21 cellular contexts compared by ENCODE assay signal in genomic region chr1:67746299-67746698, GRCh38.
DNase-seq lines count a peak whose midpoint lies in the region; ATAC-seq and TF ChIP-seq lines count a peak whose summit lies in the region.
"Had no signal": no experiment of that assay in that cellular context is flagged by ENCODE, and none has a peak within 500 bp of the region (broad histone marks: within the 10 kb centered on the region; RNA-seq: fewer than 3 reads in every experiment).

No MANE protein-coding gene starts in this region.

- no peaks in the 10 kb centered on the region for H3K36me3 ChIP-seq in iPS-18a (ENCODE audit: control insufficient read depth, low read depth, low read length)
- H3K36me3 ChIP-seq in stomach, result no peaks in the 10 kb centered on the region
- H3K36me3 ChIP-seq: BE2C, left ventricle myocardium inferior had no signal

- H3K36me3 Mint-ChIP-seq in activated naive CD4-positive, alpha-beta T cell treated with anti-CD3 and anti-CD28 coated beads for 36 hours (ENCODE audit: low read depth), result no peaks in the 10 kb centered on the region
- H3K36me3 Mint-ChIP-seq: activated naive CD8-positive, alpha-beta T cell treated with anti-CD3 and anti-CD28 coated beads, Interleukin-2, amount 10 ng/mL, durations not matched to agents 7 days and 5 days; stimulated activated effector memory CD8-positive, alpha-beta T cell treated with anti-CD3 and anti-CD28 coated beads, Interleukin-12 subunit alpha, Interleukin-12 subunit beta, amount 100 ng/mL, for 72 hours had no signal

- no peak overlapping the region for H3K27ac Mint-ChIP-seq in activated naive CD4-positive, alpha-beta T cell treated with anti-CD3 and anti-CD28 coated beads for 36 hours
- H3K27ac Mint-ChIP-seq: activated B cell treated with CpG ODN at 0.5 μM for 24 hours; activated naive CD8-positive, alpha-beta T cell treated with anti-CD3 and anti-CD28 coated beads, Interleukin-2, amount 10 ng/mL, durations not matched to agents 7 days and 5 days; stimulated activated effector memory CD8-positive, alpha-beta T cell treated with anti-CD3 and anti-CD28 coated beads, Interleukin-12 subunit alpha, Interleukin-12 subunit beta, amount 100 ng/mL, for 72 hours had no signal

- intact Hi-C loops in stomach (cut with DNase I; ENCODE audit: low total_unique reads), result no loop called here
- intact Hi-C loops in activated naive CD4-positive, alpha-beta T cell treated with anti-CD3 and anti-CD28 coated beads for 36 hours (cut with micrococcal nuclease), result no loop called here

- no peak overlapping the region for H3K27ac ChIP-seq in iPS-18a (ENCODE audit: low read length)
- H3K27ac ChIP-seq in stomach, result peak overlapping the region in 3 of 5 donors; percentile 88 to 92 (median 88)
- H3K27ac ChIP-seq: HL-60, left ventricle myocardium inferior had no signal

- no peaks in the 10 kb centered on the region for H3K9me3 ChIP-seq in iPS-18a (ENCODE audit: control insufficient read depth, low read depth, low read length)
- H3K9me3 ChIP-seq in stomach, result no peaks in the 10 kb centered on the region
- H3K9me3 ChIP-seq: BE2C, left ventricle myocardium inferior had no signal

- H3K4me1 Mint-ChIP-seq in activated naive CD4-positive, alpha-beta T cell treated with anti-CD3 and anti-CD28 coated beads for 36 hours (ENCODE audit: low read depth), result peaks cover 21% of the 10 kb centered on the region
- H3K4me1 Mint-ChIP-seq: activated B cell treated with CpG ODN at 0.5 μM for 24 hours had no signal

- H3K4me3 ChIP-seq in iPS-18a (ENCODE audit: low read length) (peak overlapping the region; percentile 25), stomach (no peak overlapping the region)
- H3K4me3 ChIP-seq: left ventricle myocardium inferior had no signal

- no peak for TF ChIP-seq POLR2A in stomach (IDR thresholded peaks at IDR 0.05)

- H3K27me3 Mint-ChIP-seq in activated naive CD4-positive, alpha-beta T cell treated with anti-CD3 and anti-CD28 coated beads for 36 hours (ENCODE audit: low read depth), result no peaks in the 10 kb centered on the region

- CTCF ChIA-PET in activated naive CD4-positive, alpha-beta T cell treated with anti-CD3 and anti-CD28 coated beads for 36 hours (lab: Charles Lee), result interaction anchor here (0.6 to 1.0 kb wide), 2 partner anchors 14 to 20 kb away, joined by 3 to 4 read pairs; no protein-coding TSS in a partner anchor

- WGBS in stomach, 5 donors, result 50 to 66% (median 59%) methylated on average over 5 of the region's 5 CpGs

- no peak overlapping the region for H3K9ac ChIP-seq in iPS-18a (ENCODE audit: low read length)

- TF ChIP-seq CTCF in stomach (IDR thresholded peaks at IDR 0.05), result no peak

- no peaks in the 10 kb centered on the region for H3K9me3 Mint-ChIP-seq in activated naive CD4-positive, alpha-beta T cell treated with anti-CD3 and anti-CD28 coated beads for 36 hours
- H3K9me3 Mint-ChIP-seq: activated B cell treated with CpG ODN at 0.5 μM for 24 hours; activated naive CD8-positive, alpha-beta T cell treated with anti-CD3 and anti-CD28 coated beads, Interleukin-2, amount 10 ng/mL, durations not matched to agents 7 days and 5 days; stimulated activated effector memory CD8-positive, alpha-beta T cell treated with anti-CD3 and anti-CD28 coated beads, Interleukin-12 subunit alpha, Interleukin-12 subunit beta, amount 100 ng/mL, for 72 hours had no signal

- peaks cover 6% of the 10 kb centered on the region for H3K27me3 ChIP-seq in iPS-18a (ENCODE audit: control insufficient read depth, insufficient read depth, low read length)
- no peaks in the 10 kb centered on the region for H3K27me3 ChIP-seq in stomach
- H3K27me3 ChIP-seq: BE2C had no signal

- H3K4me3 Mint-ChIP-seq in activated naive CD4-positive, alpha-beta T cell treated with anti-CD3 and anti-CD28 coated beads for 36 hours, result no peak overlapping the region
- H3K4me3 Mint-ChIP-seq: activated B cell treated with CpG ODN at 0.5 μM for 24 hours; activated naive CD8-positive, alpha-beta T cell treated with anti-CD3 and anti-CD28 coated beads, Interleukin-2, amount 10 ng/mL, durations not matched to agents 7 days and 5 days; stimulated activated effector memory CD8-positive, alpha-beta T cell treated with anti-CD3 and anti-CD28 coated beads, Interleukin-12 subunit alpha, Interleukin-12 subunit beta, amount 100 ng/mL, for 72 hours had no signal

- peak; percentile 75 for DNase-seq in GM03348 (ENCODE audit: low spot score)
- DNase-seq in astrocyte of the hippocampus (ENCODE audit: low read depth, low spot score), result peak; percentile 79
- DNase-seq in stomach, result no peak
- no peak for DNase-seq in activated naive CD4-positive, alpha-beta T cell treated with anti-CD3 and anti-CD28 coated beads for 36 hours
- DNase-seq in activated naive CD4-positive, alpha-beta T cell treated with anti-CD3 and anti-CD28 coated beads, Interleukin-2, amount 50 U/mL, for 16 hours, result no peak
- DNase-seq: activated B cell treated with CpG ODN at 0.5 μM for 24 hours; activated CD8-positive, alpha-beta memory T cell treated with anti-CD3 and anti-CD28 coated beads, Interleukin-2, amount 50 U/mL, for 48 hours; activated naive CD8-positive, alpha-beta T cell treated with anti-CD3 and anti-CD28 coated beads, Interleukin-2, amount 10 ng/mL, durations not matched to agents 7 days and 5 days; BE2C; hypothalamus; left ventricle myocardium inferior; NCI-H1694 treated with DMSO at 0.1 percent for 48 hours; NCI-H510A treated with DMSO at 0.1 percent for 48 hours; SW 1271 had no signal

- peaks cover 64% of the 10 kb centered on the region for H3K4me1 ChIP-seq in iPS-18a (ENCODE audit: control insufficient read depth, low read depth, low read length)
- H3K4me1 ChIP-seq in stomach, result peaks cover 45 to 93% (median 73%) of the 10 kb centered on the region in 4 donors
- H3K4me1 ChIP-seq: BE2C had no signal

- no peak for TF ChIP-seq EP300 in stomach (IDR thresholded peaks at IDR 0.05)

- ATAC-seq in GM21723 (IDR thresholded peaks at IDR 0.05; ENCODE audit: unreplicated experiment), result no peak
- no peak for ATAC-seq in GM19452 (IDR thresholded peaks at IDR 0.05; ENCODE audit: unreplicated experiment)
- ATAC-seq: Panc1; sciatic nerve; stimulated activated effector memory CD8-positive, alpha-beta T cell treated with anti-CD3 and anti-CD28 coated beads, Interleukin-12 subunit alpha, Interleukin-12 subunit beta, amount 100 ng/mL, for 72 hours had no signal

Comparison
In these comparisons a context has a peak if more than half of its experiments do, and no peak if none do; other contexts are left out.
1. DNase-seq: peak in GM03348 (single experiment) and astrocyte of the hippocampus (single experiment); none in stomach (single experiment), activated naive CD4-positive, alpha-beta T cell treated with anti-CD3 and anti-CD28 coated beads for 36 hours (single experiment) and activated naive CD4-positive, alpha-beta T cell treated with anti-CD3 and anti-CD28 coated beads, Interleukin-2, amount 50 U/mL, for 16 hours (single experiment).